ENCODE assay signal across 8 cellular contexts in the genomic region with DNA sequence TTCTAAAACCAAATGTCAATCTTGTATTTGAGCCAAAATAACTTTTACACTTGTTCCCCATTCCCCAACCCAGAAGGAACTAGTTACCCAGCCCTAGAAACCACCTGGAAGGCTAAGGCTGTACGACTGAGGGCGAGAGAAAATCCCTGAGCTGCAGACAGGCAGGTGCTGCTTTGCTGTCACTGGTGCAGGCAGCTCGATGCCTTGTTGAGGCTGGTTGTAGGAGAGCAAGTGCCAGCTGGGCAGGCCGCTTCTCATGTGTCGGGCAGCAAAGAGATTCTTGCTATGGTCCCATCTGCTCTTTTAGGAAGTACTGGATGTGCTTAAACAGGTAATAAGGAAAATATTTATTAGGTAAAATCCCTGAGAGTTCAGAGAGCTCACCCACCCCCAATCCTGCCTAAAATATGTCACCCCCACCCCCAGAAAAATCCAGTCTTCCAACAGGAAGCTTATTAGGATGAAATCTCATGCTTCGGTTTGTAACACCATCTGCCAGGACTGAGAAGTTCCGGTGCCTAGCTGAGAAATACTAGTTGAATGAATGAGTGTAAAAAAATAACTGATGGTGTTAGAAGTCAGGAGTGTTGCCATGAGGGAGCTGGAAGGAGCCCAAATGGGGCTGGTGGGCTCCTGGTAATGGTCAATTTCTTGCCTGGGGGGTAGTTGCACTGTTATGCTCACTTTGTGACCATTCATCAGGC.
DNase-seq lines count a peak whose midpoint lies in the region; ATAC-seq and TF ChIP-seq lines count a peak whose summit lies in the region.
"Had no signal": no experiment of that assay in that cellular context is flagged by ENCODE, and none has a peak within 500 bp of the region (broad histone marks: within the 10 kb centered on the region; RNA-seq: fewer than 3 reads in every experiment).

No MANE protein-coding gene starts in this region.

- ATAC-seq in GM18870 (IDR thresholded peaks at IDR 0.05; ENCODE audit: unreplicated experiment) (peak; percentile 11), HG03025 (IDR thresholded peaks at IDR 0.05; ENCODE audit: low FRiP score, unreplicated experiment) (peak; percentile 11)

- peak; percentile 61 for DNase-seq in sigmoid colon
- no peak for DNase-seq in mucosa of gallbladder (ENCODE audit: low spot score)
- DNase-seq in OCI-M2 (lab: John Stamatoyannopoulos, UW; ENCODE audit: unreplicated experiment) = no peak
- DNase-seq in GM10248 (ENCODE audit: extremely low spot score) = no peak
- DNase-seq: NCI-H510A treated with DMSO at 0.1 percent for 48 hours had no signal

- no peaks in the 10 kb centered on the region for H3K9me3 Mint-ChIP-seq in brain

- TF ChIP-seq CTCF in brain (conservative IDR thresholded peaks at IDR 0.05) (no peak), sigmoid colon (IDR thresholded peaks at IDR 0.05) (no peak), GM10248 (IDR thresholded peaks at IDR 0.05; ENCODE audit: control extremely low read depth, extremely low read depth, low read depth, missing control alignments) (no peak)

- H3K36me3 ChIP-seq in sigmoid colon = peaks cover 0 to 5% (median 0%) of the 10 kb centered on the region in 4 donors

- H3K27ac ChIP-seq in sigmoid colon = peak overlapping the region in 3 of 4 donors; percentile 73 to 96 (median 86)

- WGBS in sigmoid colon, 2 donors = 68 to 91% methylated on average over 7 of the region's 7 CpGs

- TF ChIP-seq POLR2A in sigmoid colon (IDR thresholded peaks at IDR 0.05) = no peak

- H3K4me3 ChIP-seq in sigmoid colon = no peak overlapping the region

- POLR2A ChIA-PET in GM10248 (lab: Yijun Ruan, JAX) = interaction anchor here (1.3 kb wide), 1 partner anchor 11 kb away, joined by 3 read pairs; no protein-coding TSS in a partner anchor

- peaks cover 26% of the 10 kb centered on the region for H3K4me1 Mint-ChIP-seq in brain

- H3K27me3 ChIP-seq in sigmoid colon = no peaks in the 10 kb centered on the region

- H3K4me3 Mint-ChIP-seq in brain = peak overlapping the region in 2 of 5 experiments; percentile 26 to 31

- H3K27me3 Mint-ChIP-seq in brain = no peaks in the 10 kb centered on the region

- peaks cover 5% of the 10 kb centered on the region for H3K36me3 Mint-ChIP-seq in brain

- H3K4me1 ChIP-seq in sigmoid colon = peaks cover 0 to 44% (median 32%) of the 10 kb centered on the region in 4 donors

- CTCF ChIA-PET in GM10248 (lab: Yijun Ruan, JAX) = interaction anchor here (1.5 to 1.8 kb wide), 3 partner anchors 9 to 44 kb away, joined by 4 to 8 read pairs (median 5); no protein-coding TSS in a partner anchor

- H3K27ac Mint-ChIP-seq in brain = peak overlapping the region in 3 of 5 experiments; percentile 55 to 86 (median 74)

- intact Hi-C loops in sigmoid colon (cut with DNase I) = no loop called here

- no peak for TF ChIP-seq EP300 in sigmoid colon (IDR thresholded peaks at IDR 0.05)

- no peaks in the 10 kb centered on the region for H3K9me3 ChIP-seq in sigmoid colon
